ENCODE assay signal across 8 cellular contexts in genomic region chr5:160399402-160400353, GRCh38. TPM values are rescaled to one million over a fixed set of nuclear protein-coding genes. Genes with fewer than 3 reads are reported as not detected.
DNase-seq lines count a peak whose midpoint lies in the region; ATAC-seq and TF ChIP-seq lines count a peak whose summit lies in the region.

Gene FAM200C (minus strand): TSS chr5:160400054. CDS start chr5:160395490, 4,564 bp downstream.

- intact Hi-C loops in head of caudate nucleus (cut with DNase I), result loop anchor here (10.0 kb wide), 1 partner anchor 285 kb away; the partner anchor contains the start of gene PWWP2A

- H4K20me1 ChIP-seq in SK-N-SH (ENCODE audit: insufficient read depth), result no peaks in the 10 kb centered on the region

- peak within 1 kb of the TSS; percentile 81 for H3K27ac Mint-ChIP-seq in activated naive CD8-positive, alpha-beta T cell
- peak within 1 kb of the TSS; percentile 95 for H3K27ac Mint-ChIP-seq in osteocyte (ENCODE audit: unreplicated experiment)

- peak within 1 kb of the TSS; percentile 87 for H3K4me2 ChIP-seq in SK-N-SH

- no peak for TF ChIP-seq CTCF in SK-N-SH (IDR thresholded peaks at IDR 0.05)
- no peak for TF ChIP-seq CTCF in osteocyte (IDR thresholded peaks at IDR 0.05)

- H3K27me3 Mint-ChIP-seq in activated naive CD8-positive, alpha-beta T cell, result no peaks in the 10 kb centered on the region
- no peaks in the 10 kb centered on the region for H3K27me3 Mint-ChIP-seq in osteocyte (ENCODE audit: unreplicated experiment)

- peak within 1 kb of the TSS; percentile 98 for H3K9ac ChIP-seq in SK-N-SH

- H3K4me3 ChIP-seq in SK-N-SH (ENCODE audit: low read depth in 2 of 2, low read length in 1 of 2) (peak within 1 kb of the TSS; percentile 80 to 85), thymus (ENCODE audit: low read length) (peak within 1 kb of the TSS; percentile 83)

- H3K27me3 ChIP-seq in SK-N-SH (ENCODE audit: insufficient read depth) (no peaks in the 10 kb centered on the region), thymus (ENCODE audit: control insufficient read depth, insufficient read depth) (no peaks in the 10 kb centered on the region)

- H3K4me1 ChIP-seq in SK-N-SH (ENCODE audit: control insufficient read depth in 1 of 2, insufficient read depth in 2 of 2, low read depth in 1 of 2, low read length in 1 of 2) (peaks cover 0 to 9% of the 10 kb centered on the region in 2 experiments; a peak in 2 of 4 replicates), thymus (ENCODE audit: control insufficient read depth, insufficient read depth, low read length) (peaks cover 10% of the 10 kb centered on the region)

- peaks cover 10% of the 10 kb centered on the region for H3K36me3 Mint-ChIP-seq in activated naive CD8-positive, alpha-beta T cell
- peaks cover 19% of the 10 kb centered on the region for H3K36me3 Mint-ChIP-seq in osteocyte (ENCODE audit: unreplicated experiment)

- H3K79me2 ChIP-seq in SK-N-SH (ENCODE audit: insufficient read depth), result peaks cover 49% of the 10 kb centered on the region

- peak; percentile 73 for TF ChIP-seq POLR2A in GM10847 (IDR thresholded peaks at IDR 0.05; ENCODE audit: extremely low read depth, insufficient read length)

- 1% methylated on average over 35 of the region's 41 CpGs for WGBS in SK-N-SH (ENCODE audit: low lambda C conversion rate)
- 1% methylated on average over 41 of the region's 41 CpGs for WGBS in thymus

- H3K27ac ChIP-seq in SK-N-SH (ENCODE audit: low read depth in 2 of 2, low read length in 1 of 2) (peak within 1 kb of the TSS; percentile 84 to 96), thymus (ENCODE audit: low read depth) (peak within 1 kb of the TSS; percentile 49)

- H3K4me3 Mint-ChIP-seq in activated naive CD8-positive, alpha-beta T cell, result peak within 1 kb of the TSS; percentile 93
- peak within 1 kb of the TSS; percentile 91 for H3K4me3 Mint-ChIP-seq in osteocyte (ENCODE audit: unreplicated experiment)

- peaks cover 22% of the 10 kb centered on the region for H3K4me1 Mint-ChIP-seq in activated naive CD8-positive, alpha-beta T cell (ENCODE audit: low read depth)
- H3K4me1 Mint-ChIP-seq in osteocyte (ENCODE audit: unreplicated experiment), result peaks cover 22% of the 10 kb centered on the region

- H3K9me3 Mint-ChIP-seq in activated naive CD8-positive, alpha-beta T cell (ENCODE audit: low read depth), result no peaks in the 10 kb centered on the region
- no peaks in the 10 kb centered on the region for H3K9me3 Mint-ChIP-seq in osteocyte (ENCODE audit: unreplicated experiment)

- TF ChIP-seq EP300 in SK-N-SH (IDR thresholded peaks at IDR 0.05; ENCODE audit: borderline replicate concordance in 1 of 2, low read depth in 1 of 2, low read length in 1 of 2), result no peak

- no peaks in the 10 kb centered on the region for H3K9me2 ChIP-seq in SK-N-SH

- CTCF ChIA-PET in SK-N-SH (lab: Yijun Ruan, JAX), result interaction anchor here (1.5 to 3.7 kb wide), 3 partner anchors 9 to 413 kb away, joined by 4 to 26 read pairs (median 14); no protein-coding TSS in a partner anchor

- DNase-seq in NCI-H1092 treated with DMSO at 0.1 percent for 48 hours (lab: John Stamatoyannopoulos, UW) (peak; percentile 92), SK-N-SH (peak; percentile 96), head of caudate nucleus (peak; percentile 78 to 97 (median 93)), osteocyte (ENCODE audit: extremely low spot score, unreplicated experiment) (peak; percentile 97)

- peak; percentile 91 for ATAC-seq in HG02642 (IDR thresholded peaks at IDR 0.05; ENCODE audit: poor library complexity, unreplicated experiment)

- peak within 1 kb of the TSS; percentile 88 for H2AFZ ChIP-seq in SK-N-SH (ENCODE audit: low read depth)

- H3K36me3 ChIP-seq in SK-N-SH (replicated peaks in 1 of 2; ENCODE audit: control insufficient read depth in 1 of 2, insufficient read depth in 2 of 2, low read length in 1 of 2) (peaks cover 24 to 39% of the 10 kb centered on the region in 2 experiments), thymus (ENCODE audit: control insufficient read depth, insufficient read depth) (peaks cover 16% of the 10 kb centered on the region)

- H3K9me3 ChIP-seq in SK-N-SH (no peaks in the 10 kb centered on the region), thymus (ENCODE audit: control insufficient read depth) (no peaks in the 10 kb centered on the region)

- H3F3A ChIP-seq in SK-N-SH (replicated peaks; ENCODE audit: insufficient read depth), result peaks cover 11% of the 10 kb centered on the region

- TF ChIP-seq RAD21 in SK-N-SH (IDR thresholded peaks at IDR 0.05; ENCODE audit: low read length), result no peak

- POLR2A ChIA-PET in SK-N-SH (lab: Yijun Ruan, JAX), result interaction anchor here (0.6 to 1.5 kb wide), 5 partner anchors 86 to 390 kb away, joined by 3 to 5 read pairs (median 4); partner anchors contain the start of gene TTC1

TF ChIP-seq in SK-N-SH, 30 proteins besides CTCF, POLR2A, EP300 and RAD21 (continues in another document):
- TF ChIP-seq YY1 (IDR thresholded peaks at IDR 0.05; ENCODE audit: low read depth) (peak; percentile 67; the same call in 1 of the 2 replicates), ELF1 (IDR thresholded peaks at IDR 0.05) (no peak), USF1 (IDR thresholded peaks at IDR 0.05; ENCODE audit: borderline replicate concordance, low read depth) (no peak), RXRA (IDR thresholded peaks at IDR 0.05; ENCODE audit: borderline replicate concordance, low read depth) (no peak), SMC3 (IDR thresholded peaks at IDR 0.05; ENCODE audit: low read depth, low read length) (no peak), MXI1 (IDR thresholded peaks at IDR 0.05; ENCODE audit: low read depth, low read length) (no peak; the same call in none of the 2 replicates), NRF1 (IDR thresholded peaks at IDR 0.05; ENCODE audit: low read depth, low read length) (peak; percentile 91), RFX5 (IDR thresholded peaks at IDR 0.05; ENCODE audit: low read length) (no peak), MEF2A (IDR thresholded peaks at IDR 0.05; ENCODE audit: borderline replicate concordance, low read depth) (no peak), GABPA (IDR thresholded peaks at IDR 0.05; ENCODE audit: low read depth) (no peak), FOSL2 (IDR thresholded peaks at IDR 0.05; ENCODE audit: borderline replicate concordance, low read depth) (no peak), TEAD4 (IDR thresholded peaks at IDR 0.05; ENCODE audit: borderline replicate concordance, insufficient read depth) (no peak), TCF12 (IDR thresholded peaks at IDR 0.05) (peak; percentile 26)
- TF ChIP-seq, protein P1, sequence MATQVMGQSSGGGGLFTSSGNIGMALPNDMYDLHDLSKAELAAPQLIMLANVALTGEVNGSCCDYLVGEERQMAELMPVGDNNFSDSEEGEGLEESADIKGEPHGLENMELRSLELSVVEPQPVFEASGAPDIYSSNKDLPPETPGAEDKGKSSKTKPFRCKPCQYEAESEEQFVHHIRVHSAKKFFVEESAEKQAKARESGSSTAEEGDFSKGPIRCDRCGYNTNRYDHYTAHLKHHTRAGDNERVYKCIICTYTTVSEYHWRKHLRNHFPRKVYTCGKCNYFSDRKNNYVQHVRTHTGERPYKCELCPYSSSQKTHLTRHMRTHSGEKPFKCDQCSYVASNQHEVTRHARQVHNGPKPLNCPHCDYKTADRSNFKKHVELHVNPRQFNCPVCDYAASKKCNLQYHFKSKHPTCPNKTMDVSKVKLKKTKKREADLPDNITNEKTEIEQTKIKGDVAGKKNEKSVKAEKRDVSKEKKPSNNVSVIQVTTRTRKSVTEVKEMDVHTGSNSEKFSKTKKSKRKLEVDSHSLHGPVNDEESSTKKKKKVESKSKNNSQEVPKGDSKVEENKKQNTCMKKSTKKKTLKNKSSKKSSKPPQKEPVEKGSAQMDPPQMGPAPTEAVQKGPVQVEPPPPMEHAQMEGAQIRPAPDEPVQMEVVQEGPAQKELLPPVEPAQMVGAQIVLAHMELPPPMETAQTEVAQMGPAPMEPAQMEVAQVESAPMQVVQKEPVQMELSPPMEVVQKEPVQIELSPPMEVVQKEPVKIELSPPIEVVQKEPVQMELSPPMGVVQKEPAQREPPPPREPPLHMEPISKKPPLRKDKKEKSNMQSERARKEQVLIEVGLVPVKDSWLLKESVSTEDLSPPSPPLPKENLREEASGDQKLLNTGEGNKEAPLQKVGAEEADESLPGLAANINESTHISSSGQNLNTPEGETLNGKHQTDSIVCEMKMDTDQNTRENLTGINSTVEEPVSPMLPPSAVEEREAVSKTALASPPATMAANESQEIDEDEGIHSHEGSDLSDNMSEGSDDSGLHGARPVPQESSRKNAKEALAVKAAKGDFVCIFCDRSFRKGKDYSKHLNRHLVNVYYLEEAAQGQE (IDR thresholded peaks at IDR 0.05; ENCODE audit: low read depth, low read length), result peak; percentile 27; the same call in 1 of the 2 replicates
- TF ChIP-seq, protein P2, sequence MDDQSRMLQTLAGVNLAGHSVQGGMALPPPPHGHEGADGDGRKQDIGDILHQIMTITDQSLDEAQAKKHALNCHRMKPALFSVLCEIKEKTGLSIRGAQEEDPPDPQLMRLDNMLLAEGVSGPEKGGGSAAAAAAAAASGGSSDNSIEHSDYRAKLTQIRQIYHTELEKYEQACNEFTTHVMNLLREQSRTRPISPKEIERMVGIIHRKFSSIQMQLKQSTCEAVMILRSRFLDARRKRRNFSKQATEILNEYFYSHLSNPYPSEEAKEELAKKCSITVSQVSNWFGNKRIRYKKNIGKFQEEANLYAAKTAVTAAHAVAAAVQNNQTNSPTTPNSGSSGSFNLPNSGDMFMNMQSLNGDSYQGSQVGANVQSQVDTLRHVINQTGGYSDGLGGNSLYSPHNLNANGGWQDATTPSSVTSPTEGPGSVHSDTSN (IDR thresholded peaks at IDR 0.05), result 0 out of 2 replicates have a peak, but pooled peaks have one; percentile 4
- TF ChIP-seq, protein P3, sequence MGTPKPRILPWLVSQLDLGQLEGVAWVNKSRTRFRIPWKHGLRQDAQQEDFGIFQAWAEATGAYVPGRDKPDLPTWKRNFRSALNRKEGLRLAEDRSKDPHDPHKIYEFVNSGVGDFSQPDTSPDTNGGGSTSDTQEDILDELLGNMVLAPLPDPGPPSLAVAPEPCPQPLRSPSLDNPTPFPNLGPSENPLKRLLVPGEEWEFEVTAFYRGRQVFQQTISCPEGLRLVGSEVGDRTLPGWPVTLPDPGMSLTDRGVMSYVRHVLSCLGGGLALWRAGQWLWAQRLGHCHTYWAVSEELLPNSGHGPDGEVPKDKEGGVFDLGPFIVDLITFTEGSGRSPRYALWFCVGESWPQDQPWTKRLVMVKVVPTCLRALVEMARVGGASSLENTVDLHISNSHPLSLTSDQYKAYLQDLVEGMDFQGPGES (IDR thresholded peaks at IDR 0.05; ENCODE audit: low read depth, low read length), result no peak

RNA-seq across cellular contexts. Expression of gene FAM200C, which starts in this region (rescaled TPM):
- 1.5 and 2.2 TPM in 2 replicates for polyA plus RNA-seq in SK-N-SH (2012; rRNA removed)
- polyA plus RNA-seq in SK-N-SH (2012; cell fraction: cytosol; rRNA removed), result 1.7 and 1.8 TPM in 2 replicates
- polyA plus RNA-seq in SK-N-SH (2012; cell fraction: nucleus; rRNA removed), result 2.7 and 5.7 TPM in 2 replicates
- total RNA-seq in osteocyte, result 4.3 and 6.2 TPM in 2 replicates
- polyA plus RNA-seq in thymus, result 5.5 TPM

Comparison
In these comparisons a context has a peak if more than half of its experiments do, and no peak if none do; other contexts are left out.
1. Peak in every context shown above with its lines: DNase-seq, ATAC-seq, H3K4me3 ChIP-seq and H3K27ac ChIP-seq.